1 cellular context compared by ENCODE assay signal in the genomic region with DNA sequence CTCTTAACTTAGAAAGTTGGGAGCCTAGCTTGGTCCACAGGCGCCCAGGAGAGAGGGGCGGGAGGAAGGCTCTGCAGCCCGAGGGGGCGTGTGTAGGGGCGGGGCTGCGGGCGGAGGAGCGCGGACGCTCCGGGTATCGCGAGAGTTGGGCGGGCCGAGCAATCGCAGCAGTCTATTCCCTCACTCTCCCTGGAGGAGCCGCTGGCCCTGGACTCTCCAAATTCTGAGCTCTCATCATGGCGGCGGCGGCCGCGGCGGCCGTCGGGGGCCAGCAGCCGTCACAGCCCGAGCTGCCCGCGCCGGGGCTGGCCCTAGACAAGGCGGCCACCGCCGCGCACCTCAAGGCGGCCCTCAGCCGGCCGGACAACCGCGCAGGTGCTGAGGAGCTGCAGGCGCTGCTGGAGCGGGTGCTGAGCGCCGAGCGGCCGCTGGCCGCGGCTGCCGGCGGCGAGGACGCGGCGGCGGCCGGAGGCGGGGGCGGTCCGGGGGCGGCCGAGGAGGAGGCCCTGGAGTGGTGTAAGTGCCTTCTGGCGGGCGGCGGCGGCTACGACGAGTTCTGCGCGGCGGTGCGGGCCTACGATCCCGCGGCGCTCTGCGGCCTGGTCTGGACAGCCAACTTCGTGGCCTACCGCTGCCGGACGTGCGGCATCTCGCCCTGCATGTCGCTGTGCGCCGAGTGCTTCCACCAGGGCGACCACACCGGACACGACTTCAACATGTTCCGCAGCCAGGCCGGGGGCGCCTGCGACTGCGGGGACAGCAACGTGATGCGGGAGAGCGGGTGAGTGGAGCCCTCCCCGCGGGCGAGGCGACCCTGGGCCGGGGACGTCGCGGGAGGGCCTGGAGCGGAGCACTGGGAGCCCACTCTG.
A peak's percentile ranks its signal among the peaks of the same experiment; 100 is the strongest.
TF ChIP-seq lines count a peak whose summit lies in the region.

A gene with protein sequence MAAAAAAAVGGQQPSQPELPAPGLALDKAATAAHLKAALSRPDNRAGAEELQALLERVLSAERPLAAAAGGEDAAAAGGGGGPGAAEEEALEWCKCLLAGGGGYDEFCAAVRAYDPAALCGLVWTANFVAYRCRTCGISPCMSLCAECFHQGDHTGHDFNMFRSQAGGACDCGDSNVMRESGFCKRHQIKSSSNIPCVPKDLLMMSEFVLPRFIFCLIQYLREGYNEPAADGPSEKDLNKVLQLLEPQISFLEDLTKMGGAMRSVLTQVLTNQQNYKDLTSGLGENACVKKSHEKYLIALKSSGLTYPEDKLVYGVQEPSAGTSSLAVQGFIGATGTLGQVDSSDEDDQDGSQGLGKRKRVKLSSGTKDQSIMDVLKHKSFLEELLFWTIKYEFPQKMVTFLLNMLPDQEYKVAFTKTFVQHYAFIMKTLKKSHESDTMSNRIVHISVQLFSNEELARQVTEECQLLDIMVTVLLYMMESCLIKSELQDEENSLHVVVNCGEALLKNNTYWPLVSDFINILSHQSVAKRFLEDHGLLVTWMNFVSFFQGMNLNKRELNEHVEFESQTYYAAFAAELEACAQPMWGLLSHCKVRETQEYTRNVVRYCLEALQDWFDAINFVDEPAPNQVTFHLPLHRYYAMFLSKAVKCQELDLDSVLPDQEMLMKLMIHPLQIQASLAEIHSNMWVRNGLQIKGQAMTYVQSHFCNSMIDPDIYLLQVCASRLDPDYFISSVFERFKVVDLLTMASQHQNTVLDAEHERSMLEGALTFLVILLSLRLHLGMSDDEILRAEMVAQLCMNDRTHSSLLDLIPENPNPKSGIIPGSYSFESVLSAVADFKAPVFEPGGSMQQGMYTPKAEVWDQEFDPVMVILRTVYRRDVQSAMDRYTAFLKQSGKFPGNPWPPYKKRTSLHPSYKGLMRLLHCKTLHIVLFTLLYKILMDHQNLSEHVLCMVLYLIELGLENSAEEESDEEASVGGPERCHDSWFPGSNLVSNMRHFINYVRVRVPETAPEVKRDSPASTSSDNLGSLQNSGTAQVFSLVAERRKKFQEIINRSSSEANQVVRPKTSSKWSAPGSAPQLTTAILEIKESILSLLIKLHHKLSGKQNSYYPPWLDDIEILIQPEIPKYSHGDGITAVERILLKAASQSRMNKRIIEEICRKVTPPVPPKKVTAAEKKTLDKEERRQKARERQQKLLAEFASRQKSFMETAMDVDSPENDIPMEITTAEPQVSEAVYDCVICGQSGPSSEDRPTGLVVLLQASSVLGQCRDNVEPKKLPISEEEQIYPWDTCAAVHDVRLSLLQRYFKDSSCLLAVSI (N-terminal part only) (plus strand): TSS at position 183 of the 869 bp plus-strand sequence. CDS start 54 bp downstream, at position 237.

TF ChIP-seq in HEK293, 187 proteins besides CTCF, POLR2A, EP300 and RAD21 (continued from another document):
- TF ChIP-seq, protein P1, sequence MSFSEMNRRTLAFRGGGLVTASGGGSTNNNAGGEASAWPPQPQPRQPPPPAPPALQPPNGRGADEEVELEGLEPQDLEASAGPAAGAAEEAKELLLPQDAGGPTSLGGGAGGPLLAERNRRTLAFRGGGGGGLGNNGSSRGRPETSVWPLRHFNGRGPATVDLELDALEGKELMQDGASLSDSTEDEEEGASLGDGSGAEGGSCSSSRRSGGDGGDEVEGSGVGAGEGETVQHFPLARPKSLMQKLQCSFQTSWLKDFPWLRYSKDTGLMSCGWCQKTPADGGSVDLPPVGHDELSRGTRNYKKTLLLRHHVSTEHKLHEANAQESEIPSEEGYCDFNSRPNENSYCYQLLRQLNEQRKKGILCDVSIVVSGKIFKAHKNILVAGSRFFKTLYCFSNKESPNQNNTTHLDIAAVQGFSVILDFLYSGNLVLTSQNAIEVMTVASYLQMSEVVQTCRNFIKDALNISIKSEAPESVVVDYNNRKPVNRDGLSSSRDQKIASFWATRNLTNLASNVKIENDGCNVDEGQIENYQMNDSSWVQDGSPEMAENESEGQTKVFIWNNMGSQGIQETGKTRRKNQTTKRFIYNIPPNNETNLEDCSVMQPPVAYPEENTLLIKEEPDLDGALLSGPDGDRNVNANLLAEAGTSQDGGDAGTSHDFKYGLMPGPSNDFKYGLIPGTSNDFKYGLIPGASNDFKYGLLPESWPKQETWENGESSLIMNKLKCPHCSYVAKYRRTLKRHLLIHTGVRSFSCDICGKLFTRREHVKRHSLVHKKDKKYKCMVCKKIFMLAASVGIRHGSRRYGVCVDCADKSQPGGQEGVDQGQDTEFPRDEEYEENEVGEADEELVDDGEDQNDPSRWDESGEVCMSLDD (tag by site-specific recombination; IDR thresholded peaks at IDR 0.05) = no peak
- TF ChIP-seq ZNF416 (tag by site-specific recombination; IDR thresholded peaks at IDR 0.05) (no peak), ZNF658 (tag by site-specific recombination; IDR thresholded peaks at IDR 0.05) (no peak), ZNF366 (tag by site-specific recombination; conservative IDR thresholded peaks at IDR 0.05) (peak; percentile 30; the same call in 1 of the 2 replicates), ZNF202 (tag by site-specific recombination; IDR thresholded peaks at IDR 0.05; ENCODE audit: borderline replicate concordance) (no peak), ZNF558 (tag by site-specific recombination; IDR thresholded peaks at IDR 0.05) (no peak), IKZF3 (tag by site-specific recombination; IDR thresholded peaks at IDR 0.05) (peak; percentile 80), ZNF677 (tag by site-specific recombination; IDR thresholded peaks at IDR 0.05) (no peak), HOXC10 (CRISPR knock-in tag; IDR thresholded peaks at IDR 0.05) (no peak), BCL11A (tag by site-specific recombination; IDR thresholded peaks at IDR 0.05; ENCODE audit: low read depth) (no peak), KLF8 (tag by site-specific recombination; IDR thresholded peaks at IDR 0.05) (peak; percentile 80), YY2 (tag by site-specific recombination; IDR thresholded peaks at IDR 0.05) (no peak), ZNF223 (tag by site-specific recombination; IDR thresholded peaks at IDR 0.05) (no peak), ZNF324 (tag by site-specific recombination; IDR thresholded peaks at IDR 0.05) (no peak), ZNF629 (tag by site-specific recombination; IDR thresholded peaks at IDR 0.05) (no peak), ZNF292 (tag by site-specific recombination; IDR thresholded peaks at IDR 0.05; ENCODE audit: borderline replicate concordance, low read depth) (no peak), ZNF48 (tag by site-specific recombination; IDR thresholded peaks at IDR 0.05) (no peak), ZNF138 (tag by site-specific recombination; IDR thresholded peaks at IDR 0.05; ENCODE audit: borderline replicate concordance) (no peak), ZNF10 (tag by site-specific recombination; IDR thresholded peaks at IDR 0.05) (no peak), ZNF121 (tag by site-specific recombination; IDR thresholded peaks at IDR 0.05) (no peak), ZIC2 (tag by site-specific recombination; IDR thresholded peaks at IDR 0.05) (0 out of 2 replicates have a peak, but pooled peaks have one; percentile 19), ZNF221 (tag by site-specific recombination; IDR thresholded peaks at IDR 0.05; ENCODE audit: borderline replicate concordance) (no peak)
- TF ChIP-seq, protein P2, sequence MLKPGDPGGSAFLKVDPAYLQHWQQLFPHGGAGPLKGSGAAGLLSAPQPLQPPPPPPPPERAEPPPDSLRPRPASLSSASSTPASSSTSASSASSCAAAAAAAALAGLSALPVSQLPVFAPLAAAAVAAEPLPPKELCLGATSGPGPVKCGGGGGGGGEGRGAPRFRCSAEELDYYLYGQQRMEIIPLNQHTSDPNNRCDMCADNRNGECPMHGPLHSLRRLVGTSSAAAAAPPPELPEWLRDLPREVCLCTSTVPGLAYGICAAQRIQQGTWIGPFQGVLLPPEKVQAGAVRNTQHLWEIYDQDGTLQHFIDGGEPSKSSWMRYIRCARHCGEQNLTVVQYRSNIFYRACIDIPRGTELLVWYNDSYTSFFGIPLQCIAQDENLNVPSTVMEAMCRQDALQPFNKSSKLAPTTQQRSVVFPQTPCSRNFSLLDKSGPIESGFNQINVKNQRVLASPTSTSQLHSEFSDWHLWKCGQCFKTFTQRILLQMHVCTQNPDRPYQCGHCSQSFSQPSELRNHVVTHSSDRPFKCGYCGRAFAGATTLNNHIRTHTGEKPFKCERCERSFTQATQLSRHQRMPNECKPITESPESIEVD (tag by site-specific recombination; IDR thresholded peaks at IDR 0.05) = no peak
- TF ChIP-seq, protein P3, sequence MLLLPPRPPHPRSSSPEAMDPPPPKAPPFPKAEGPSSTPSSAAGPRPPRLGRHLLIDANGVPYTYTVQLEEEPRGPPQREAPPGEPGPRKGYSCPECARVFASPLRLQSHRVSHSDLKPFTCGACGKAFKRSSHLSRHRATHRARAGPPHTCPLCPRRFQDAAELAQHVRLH (tag by site-specific recombination; IDR thresholded peaks at IDR 0.05) = no peak
- TF ChIP-seq, protein P4, sequence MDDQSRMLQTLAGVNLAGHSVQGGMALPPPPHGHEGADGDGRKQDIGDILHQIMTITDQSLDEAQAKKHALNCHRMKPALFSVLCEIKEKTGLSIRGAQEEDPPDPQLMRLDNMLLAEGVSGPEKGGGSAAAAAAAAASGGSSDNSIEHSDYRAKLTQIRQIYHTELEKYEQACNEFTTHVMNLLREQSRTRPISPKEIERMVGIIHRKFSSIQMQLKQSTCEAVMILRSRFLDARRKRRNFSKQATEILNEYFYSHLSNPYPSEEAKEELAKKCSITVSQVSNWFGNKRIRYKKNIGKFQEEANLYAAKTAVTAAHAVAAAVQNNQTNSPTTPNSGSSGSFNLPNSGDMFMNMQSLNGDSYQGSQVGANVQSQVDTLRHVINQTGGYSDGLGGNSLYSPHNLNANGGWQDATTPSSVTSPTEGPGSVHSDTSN (CRISPR knock-in tag; IDR thresholded peaks at IDR 0.05) = no peak; the same call in 1 of the 2 replicates
- TF ChIP-seq, protein P5, sequence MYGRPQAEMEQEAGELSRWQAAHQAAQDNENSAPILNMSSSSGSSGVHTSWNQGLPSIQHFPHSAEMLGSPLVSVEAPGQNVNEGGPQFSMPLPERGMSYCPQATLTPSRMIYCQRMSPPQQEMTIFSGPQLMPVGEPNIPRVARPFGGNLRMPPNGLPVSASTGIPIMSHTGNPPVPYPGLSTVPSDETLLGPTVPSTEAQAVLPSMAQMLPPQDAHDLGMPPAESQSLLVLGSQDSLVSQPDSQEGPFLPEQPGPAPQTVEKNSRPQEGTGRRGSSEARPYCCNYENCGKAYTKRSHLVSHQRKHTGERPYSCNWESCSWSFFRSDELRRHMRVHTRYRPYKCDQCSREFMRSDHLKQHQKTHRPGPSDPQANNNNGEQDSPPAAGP (tag by site-specific recombination; IDR thresholded peaks at IDR 0.05) = peak; percentile 31; the same call in 1 of the 2 replicates
- TF ChIP-seq, protein P6, sequence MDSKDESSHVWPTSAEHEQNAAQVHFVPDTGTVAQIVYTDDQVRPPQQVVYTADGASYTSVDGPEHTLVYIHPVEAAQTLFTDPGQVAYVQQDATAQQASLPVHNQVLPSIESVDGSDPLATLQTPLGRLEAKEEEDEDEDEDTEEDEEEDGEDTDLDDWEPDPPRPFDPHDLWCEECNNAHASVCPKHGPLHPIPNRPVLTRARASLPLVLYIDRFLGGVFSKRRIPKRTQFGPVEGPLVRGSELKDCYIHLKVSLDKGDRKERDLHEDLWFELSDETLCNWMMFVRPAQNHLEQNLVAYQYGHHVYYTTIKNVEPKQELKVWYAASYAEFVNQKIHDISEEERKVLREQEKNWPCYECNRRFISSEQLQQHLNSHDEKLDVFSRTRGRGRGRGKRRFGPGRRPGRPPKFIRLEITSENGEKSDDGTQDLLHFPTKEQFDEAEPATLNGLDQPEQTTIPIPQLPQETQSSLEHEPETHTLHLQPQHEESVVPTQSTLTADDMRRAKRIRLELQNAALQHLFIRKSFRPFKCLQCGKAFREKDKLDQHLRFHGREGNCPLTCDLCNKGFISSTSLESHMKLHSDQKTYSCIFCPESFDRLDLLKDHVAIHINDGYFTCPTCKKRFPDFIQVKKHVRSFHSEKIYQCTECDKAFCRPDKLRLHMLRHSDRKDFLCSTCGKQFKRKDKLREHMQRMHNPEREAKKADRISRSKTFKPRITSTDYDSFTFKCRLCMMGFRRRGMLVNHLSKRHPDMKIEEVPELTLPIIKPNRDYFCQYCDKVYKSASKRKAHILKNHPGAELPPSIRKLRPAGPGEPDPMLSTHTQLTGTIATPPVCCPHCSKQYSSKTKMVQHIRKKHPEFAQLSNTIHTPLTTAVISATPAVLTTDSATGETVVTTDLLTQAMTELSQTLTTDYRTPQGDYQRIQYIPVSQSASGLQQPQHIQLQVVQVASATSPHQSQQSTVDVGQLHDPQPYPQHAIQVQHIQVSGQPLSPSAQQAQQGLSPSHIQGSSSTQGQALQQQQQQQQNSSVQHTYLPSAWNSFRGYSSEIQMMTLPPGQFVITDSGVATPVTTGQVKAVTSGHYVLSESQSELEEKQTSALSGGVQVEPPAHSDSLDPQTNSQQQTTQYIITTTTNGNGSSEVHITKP (tag by site-specific recombination; IDR thresholded peaks at IDR 0.05) = no peak
